Comparison of ENCODE assay signal across 11 cellular contexts in genomic region chr7:21401944-21402343, GRCh38.
"Had no signal": no experiment of that assay in that cellular context is flagged by ENCODE, and none has a peak within 500 bp of the region (broad histone marks: within the 10 kb centered on the region; RNA-seq: fewer than 3 reads in every experiment).

No MANE protein-coding gene starts in this region.

- FAIRE-seq: H1, H54 had no signal

- H3K27ac Mint-ChIP-seq: GM23338, H9, HFFc6 had no signal

- H3K36me3 ChIP-seq: HAP-1 had no signal

- DNase-seq: GM23248, GOT3, H7, H9, HCEC 1CT, HFFc6 had no signal

- H3K4me1 Mint-ChIP-seq: GM23338, H9 had no signal

- H3K27ac ChIP-seq: GM23248 had no signal

- H3K4me1 ChIP-seq: HAP-1 had no signal

- H3K4me3 Mint-ChIP-seq: GM23338, H9, HFFc6 had no signal

- H3K9ac ChIP-seq: GM23248 had no signal

- H3K4me3 ChIP-seq: GM23248, GM23338, HAP-1 had no signal

- H3K4me2 ChIP-seq: GM23338 had no signal

- H2AFZ ChIP-seq: GM23248, GM23338 had no signal

- ATAC-seq: GM23338, HCT116 had no signal

- H3K9me3 ChIP-seq: HAP-1 had no signal
